12 cellular contexts compared by ENCODE assay signal in genomic region chr20:58446264-58446937, GRCh38.
"Had no signal": no experiment of that assay in that cellular context is flagged by ENCODE, and none has a peak within 500 bp of the region (broad histone marks: within the 10 kb centered on the region; RNA-seq: fewer than 3 reads in every experiment).

No MANE protein-coding gene starts in this region.

- ATAC-seq: activated T-helper 17 cell treated with anti-CD3 and anti-CD28 coated beads, Interleukin-2, amount 50 U/mL, for 72 hours; heart left ventricle; naive thymus-derived CD8-positive, alpha-beta T cell had no signal

- H3K27me3 Mint-ChIP-seq: activated naive CD4-positive, alpha-beta T cell treated with anti-CD3 and anti-CD28 coated beads, Interleukin-2, amount 50 U/mL, for 24 hours; activated T-helper 17 cell treated with anti-CD3 and anti-CD28 coated beads, Interleukin-2, amount 50 U/mL, for 72 hours; naive thymus-derived CD8-positive, alpha-beta T cell had no signal

- H3K9me3 ChIP-seq: heart left ventricle, pancreas, stomach, thoracic aorta, uterus had no signal

- H3K36me3 ChIP-seq: pancreas, uterus had no signal

- H3K4me3 Mint-ChIP-seq: activated naive CD4-positive, alpha-beta T cell treated with anti-CD3 and anti-CD28 coated beads, Interleukin-2, amount 50 U/mL, for 24 hours; activated T-helper 17 cell treated with anti-CD3 and anti-CD28 coated beads, Interleukin-2, amount 50 U/mL, for 72 hours; naive thymus-derived CD8-positive, alpha-beta T cell had no signal

- H3K4me1 ChIP-seq: pancreas, stomach, uterus had no signal

- H3K27me3 ChIP-seq: heart left ventricle, pancreas, stomach, uterus had no signal

- DNase-seq: activated CD4-positive, CD25-positive, alpha-beta regulatory T cell treated with anti-CD3 and anti-CD28 coated beads, Interleukin-2, amount 50 U/mL, for 72 hours; heart left ventricle; naive thymus-derived CD8-positive, alpha-beta T cell; pancreas; stimulated activated CD4-positive, alpha-beta T cell treated with anti-CD3 and anti-CD28 coated beads, Interleukin-4, amount 100 ng/mL, for 4 hours; stomach; T-helper 2 cell; uterus had no signal

- H3K4me1 Mint-ChIP-seq: activated T-helper 17 cell treated with anti-CD3 and anti-CD28 coated beads, Interleukin-2, amount 50 U/mL, for 72 hours had no signal

- H3K27ac ChIP-seq: heart left ventricle, pancreas, skin epidermis, stomach, thoracic aorta, uterus had no signal

- H3K4me3 ChIP-seq: heart left ventricle, pancreas, skin epidermis, stomach, thoracic aorta, uterus had no signal

- H3K27ac Mint-ChIP-seq: activated naive CD4-positive, alpha-beta T cell treated with anti-CD3 and anti-CD28 coated beads, Interleukin-2, amount 50 U/mL, for 24 hours; activated T-helper 17 cell treated with anti-CD3 and anti-CD28 coated beads, Interleukin-2, amount 50 U/mL, for 72 hours had no signal

- H3K9me3 Mint-ChIP-seq: activated naive CD4-positive, alpha-beta T cell treated with anti-CD3 and anti-CD28 coated beads, Interleukin-2, amount 50 U/mL, for 24 hours; activated T-helper 17 cell treated with anti-CD3 and anti-CD28 coated beads, Interleukin-2, amount 50 U/mL, for 72 hours; naive thymus-derived CD8-positive, alpha-beta T cell had no signal
